In genomic region chr2:139296672-139297209, GRCh38 we compare ENCODE assay signal across 17 cellular contexts.
"Had no signal": no experiment of that assay in that cellular context is flagged by ENCODE, and none has a peak within 500 bp of the region (broad histone marks: within the 10 kb centered on the region; RNA-seq: fewer than 3 reads in every experiment).

No MANE protein-coding gene starts in this region.

- H3K36me3 ChIP-seq: brain microvascular endothelial cell, gastroesophageal sphincter, neutrophil, tibial artery, vagina had no signal

- H3K27me3 Mint-ChIP-seq: activated naive CD8-positive, alpha-beta T cell; effector memory CD8-positive, alpha-beta T cell; naive thymus-derived CD4-positive, alpha-beta T cell; stimulated activated naive B cell treated with anti-CD40 and anti-IgM and Interleukin-4, amounts not matched to agents 10 μg/mL and 1 μg/mL and 100 μg/mL, for 72 hours had no signal

- ATAC-seq: activated CD4-positive, CD25-positive, alpha-beta regulatory T cell treated with anti-CD3 and anti-CD28 coated beads, Interleukin-2, amount 50 U/mL, for 24 hours; effector memory CD8-positive, alpha-beta T cell; gastroesophageal sphincter; left lobe of liver; naive thymus-derived CD4-positive, alpha-beta T cell; stimulated activated naive B cell treated with anti-CD40 and anti-IgM and Interleukin-4, amounts not matched to agents 10 μg/mL and 1 μg/mL and 100 μg/mL, for 72 hours had no signal

- H3K36me3 Mint-ChIP-seq: activated naive CD8-positive, alpha-beta T cell; naive thymus-derived CD4-positive, alpha-beta T cell; stimulated activated naive B cell treated with anti-CD40 and anti-IgM and Interleukin-4, amounts not matched to agents 10 μg/mL and 1 μg/mL and 100 μg/mL, for 72 hours had no signal

- H3K4me3 Mint-ChIP-seq: activated naive CD8-positive, alpha-beta T cell; effector memory CD8-positive, alpha-beta T cell; naive thymus-derived CD4-positive, alpha-beta T cell; stimulated activated naive B cell treated with anti-CD40 and anti-IgM and Interleukin-4, amounts not matched to agents 10 μg/mL and 1 μg/mL and 100 μg/mL, for 72 hours had no signal

- H3K4me1 ChIP-seq: gastroesophageal sphincter, tibial artery, vagina had no signal

- H3K27me3 ChIP-seq: brain microvascular endothelial cell, gastroesophageal sphincter, neutrophil, tibial artery, vagina had no signal

- H3K27ac Mint-ChIP-seq: activated naive CD8-positive, alpha-beta T cell; effector memory CD8-positive, alpha-beta T cell; naive thymus-derived CD4-positive, alpha-beta T cell; stimulated activated naive B cell treated with anti-CD40 and anti-IgM and Interleukin-4, amounts not matched to agents 10 μg/mL and 1 μg/mL and 100 μg/mL, for 72 hours had no signal

- H3K27ac ChIP-seq: brain microvascular endothelial cell, epithelial cell of prostate, gastroesophageal sphincter, neutrophil, tibial artery, vagina had no signal

- H3K4me1 Mint-ChIP-seq: naive thymus-derived CD4-positive, alpha-beta T cell; stimulated activated naive B cell treated with anti-CD40 and anti-IgM and Interleukin-4, amounts not matched to agents 10 μg/mL and 1 μg/mL and 100 μg/mL, for 72 hours had no signal

- DNase-seq: activated CD4-positive, alpha-beta T cell treated with anti-CD3 and anti-CD28 coated beads, Interleukin-2, amount 50 U/mL, for 1 hour; activated CD8-positive, alpha-beta memory T cell treated with anti-CD3 and anti-CD28 coated beads for 24 hours; activated gamma-delta T cell treated with Interleukin-2 at 50 U/mL for 16 hours; amniotic stem cell; brain microvascular endothelial cell; effector memory CD8-positive, alpha-beta T cell; naive thymus-derived CD4-positive, alpha-beta T cell; stimulated activated CD4-positive, alpha-beta T cell treated with anti-CD3 and anti-CD28 coated beads, Interleukin-2, amount 100 ng/mL, for 48 hours; stimulated activated naive B cell treated with anti-CD40 and anti-IgM and Interleukin-4, amounts not matched to agents 10 μg/mL and 1 μg/mL and 100 μg/mL, for 72 hours; tibial artery had no signal

- H3K4me3 ChIP-seq: gastroesophageal sphincter, tibial artery, vagina had no signal

- H3K9me3 ChIP-seq: gastroesophageal sphincter, neutrophil, tibial artery, vagina had no signal
